9 cellular contexts compared by ENCODE assay signal in genomic region chr11:65446446-65447277, GRCh38. TPM values are rescaled to one million over a fixed set of nuclear protein-coding genes. Genes with fewer than 3 reads are reported as not detected.
DNase-seq lines count a peak whose midpoint lies in the region; ATAC-seq, FAIRE-seq and TF ChIP-seq lines count a peak whose summit lies in the region.
"Had no signal": no experiment of that assay in that cellular context is flagged by ENCODE, and none has a peak within 500 bp of the region (broad histone marks: within the 10 kb centered on the region; RNA-seq: fewer than 3 reads in every experiment).

No MANE protein-coding gene starts in this region.

- POLR2A ChIA-PET in K562 (lab: Yijun Ruan, JAX): interaction anchor here (0.6 to 12.0 kb wide), 18 partner anchors 9 to 143 kb away, joined by 3 to 309 read pairs (median 8); partner anchors contain the start of genes FRMD8, MALAT1 and NEAT1
- POLR2A ChIA-PET in HepG2 (lab: Yijun Ruan, JAX): interaction anchor here (0.8 to 7.0 kb wide), 13 partner anchors 8 to 87 kb away, joined by 3 to 89 read pairs (median 4); partner anchors contain the start of genes MALAT1 and NEAT1

- no peak for TF ChIP-seq EP300 in K562 (IDR thresholded peaks at IDR 0.05; ENCODE audit: low read length)
- no peak for TF ChIP-seq EP300 in HepG2 (IDR thresholded peaks at IDR 0.05; ENCODE audit: low read depth in 2 of 2, low read length in 2 of 2)
- TF ChIP-seq EP300 in HepG2 (CRISPR knock-in tag; IDR thresholded peaks at IDR 0.05; ENCODE audit: borderline replicate concordance): no peak

- peaks cover 17% of the 10 kb centered on the region; the same call in 1 of the 2 replicates for H4K20me1 ChIP-seq in K562 (replicated peaks; ENCODE audit: control insufficient read depth, insufficient read depth, low read length)
- H4K20me1 ChIP-seq in HepG2 (ENCODE audit: insufficient read depth, low read length): peaks cover 49% of the 10 kb centered on the region

- intact Hi-C loops in K562 (cut with micrococcal nuclease) (no loop called here), HepG2 (cut with micrococcal nuclease; ENCODE audit: unreplicated experiment) (no loop called here), thyroid gland (cut with DNase I) (no loop called here)

- H3K9ac ChIP-seq in K562 (ENCODE audit: insufficient read depth in 1 of 2, low read depth in 2 of 2, low read length in 2 of 2) (peak overlapping the region in 1 of 2 experiments; percentile 74; a peak in 2 of 4 replicates), HepG2 (ENCODE audit: insufficient read depth, low read depth, low read length) (no peak overlapping the region)

- H3K36me3 ChIP-seq in K562 (ENCODE audit: control insufficient read depth, insufficient read depth, low read length) (peaks cover 41% of the 10 kb centered on the region; the same call in 2 of the 3 replicates), HepG2 (replicated peaks in 1 of 2; ENCODE audit: control insufficient read depth in 1 of 2, insufficient read depth in 2 of 2, low read length in 2 of 2) (peaks cover 0 to 9% of the 10 kb centered on the region in 2 experiments; a peak in 2 of 5 replicates), thyroid gland (peaks cover 15 to 19% of the 10 kb centered on the region in 2 donors)

- no peak for DNase-seq in activated CD4-positive, CD25-positive, alpha-beta regulatory T cell (lab: John Stamatoyannopoulos, UW)
- DNase-seq in K562 (ENCODE audit: extremely low read depth in 1 of 4, low spot score in 3 of 4) (no peak), HepG2 (ENCODE audit: low spot score) (no peak), thyroid gland (peak; percentile 66 to 74), GM10266 (ENCODE audit: extremely low spot score) (no peak)
- DNase-seq in activated CD4-positive, alpha-beta T cell treated with anti-CD3 and anti-CD28 coated beads, Interleukin-2, amount 50 U/mL, for 4 hours: no peak

- no peaks in the 10 kb centered on the region for H3K27me3 ChIP-seq in K562 (ENCODE audit: control insufficient read depth in 2 of 2, insufficient read depth in 2 of 2, low read length in 2 of 2)
- no peaks in the 10 kb centered on the region for H3K27me3 ChIP-seq in HepG2 (ENCODE audit: control insufficient read depth in 1 of 2, insufficient read depth in 2 of 2, low read length in 2 of 2)
- no peaks in the 10 kb centered on the region for H3K27me3 ChIP-seq in thyroid gland

- TF ChIP-seq POLR2A in K562 (conservative IDR thresholded peaks at IDR 0.05): no peak
- TF ChIP-seq POLR2A in HepG2 (IDR thresholded peaks at IDR 0.05; ENCODE audit: insufficient read depth in 1 of 2, low read depth in 2 of 2, low read length in 2 of 2): no peak; a peak in 1 of 4 replicates
- no peak for TF ChIP-seq POLR2A in thyroid gland (IDR thresholded peaks at IDR 0.05)

- H3K4me1 ChIP-seq in K562 (replicated peaks in 1 of 2; ENCODE audit: control insufficient read depth in 2 of 2, insufficient read depth in 2 of 2, low read length in 2 of 2): peaks cover 22 to 63% of the 10 kb centered on the region in 2 experiments; a peak in 4 of 5 replicates
- peaks cover 53% of the 10 kb centered on the region for H3K4me1 ChIP-seq in HepG2 (ENCODE audit: insufficient read depth, low read length)
- peaks cover 10 to 16% of the 10 kb centered on the region in 2 donors for H3K4me1 ChIP-seq in thyroid gland

- H3K79me2 ChIP-seq in K562 (ENCODE audit: control insufficient read depth, insufficient read depth, low read length) (peaks cover 18% of the 10 kb centered on the region), HepG2 (ENCODE audit: insufficient read depth, low read length) (no peaks in the 10 kb centered on the region)

- no peaks in the 10 kb centered on the region for H3K9me3 ChIP-seq in K562 (replicated peaks; ENCODE audit: control insufficient read depth, insufficient read depth, low read depth, low read length)
- H3K9me3 ChIP-seq in HepG2 (ENCODE audit: low read length): no peaks in the 10 kb centered on the region
- H3K9me3 ChIP-seq in thyroid gland: no peaks in the 10 kb centered on the region

- BruUV-seq in K562 (replicated peaks; lab: Mats Ljungman, UMichigan): no TSS peak
- BruUV-seq in HepG2 (replicated peaks; lab: Mats Ljungman, UMichigan): no TSS peak

- peak; percentile 8 to 12 for ATAC-seq in activated CD4-positive, CD25-positive, alpha-beta regulatory T cell treated with anti-CD3 and anti-CD28 coated beads, Interleukin-2, amount 50 U/mL, for 24 hours
- ATAC-seq in K562: peak; percentile 1; the same call in 2 of the 3 replicates
- ATAC-seq in HepG2: peak; percentile 7
- ATAC-seq in HG02763 (IDR thresholded peaks at IDR 0.05; ENCODE audit: unreplicated experiment): no peak

- H3K9me1 ChIP-seq in K562 (ENCODE audit: control insufficient read depth, insufficient read depth, low read length): no peaks in the 10 kb centered on the region

- H2AFZ ChIP-seq in K562 (ENCODE audit: low read depth, low read length) (no peak overlapping the region), HepG2 (ENCODE audit: low read length) (no peak overlapping the region)

- in situ Hi-C loops in K562 (cut with MboI) (no loop called here), HepG2 (cut with HindIII; ENCODE audit: extremely low pct_ligation_motif_present, low pct_unique_long_range_greater_than_20kb) (no loop called here)

- no peak for TF ChIP-seq RAD21 in K562 (CRISPR knock-in tag; conservative IDR thresholded peaks at IDR 0.05 in 1 of 2, IDR thresholded peaks at IDR 0.05 in 1 of 2)
- no peak for TF ChIP-seq RAD21 in HepG2 (CRISPR knock-in tag; IDR thresholded peaks at IDR 0.05)

- TF ChIP-seq CTCF in K562 (IDR thresholded peaks at IDR 0.05 in 2 of 3, conservative IDR thresholded peaks at IDR 0.05 in 1 of 3; ENCODE audit: insufficient read depth in 2 of 3, low read depth in 1 of 3, low read length in 3 of 3): no peak
- TF ChIP-seq CTCF in HepG2 (CRISPR knock-in tag; IDR thresholded peaks at IDR 0.05): no peak
- no peak for TF ChIP-seq CTCF in thyroid gland (IDR thresholded peaks at IDR 0.05)
- TF ChIP-seq CTCF in GM10266 (IDR thresholded peaks at IDR 0.05; ENCODE audit: control insufficient read depth, insufficient read depth, low read depth, missing control alignments): no peak

- H3K4me3 ChIP-seq in K562 (no peak overlapping the region), HepG2 (replicated peaks in 1 of 3; ENCODE audit: insufficient read depth in 1 of 3, low read depth in 2 of 3, low read length in 3 of 3) (no peak overlapping the region), thyroid gland (replicated peaks in 1 of 3) (no peak overlapping the region)

- WGBS in K562 (ENCODE audit: insufficient coverage, low coverage, missing lambda C conversion rate): 69% methylated on average over 11 of the region's 11 CpGs
- 79% methylated on average over 9 of the region's 11 CpGs for WGBS in HepG2 (ENCODE audit: low lambda C conversion rate)
- WGBS in thyroid gland, 2 donors: 77 to 87% methylated on average over 8 to 11 of the region's 11 CpGs

- CTCF ChIA-PET in K562 (lab: Yijun Ruan, JAX; ENCODE audit: low intra/inter-chr PET ratio): interaction anchor here (0.6 kb wide), 1 partner anchor 8 kb away, joined by 3 read pairs; no protein-coding TSS in a partner anchor
- CTCF ChIA-PET in HepG2 (lab: Yijun Ruan, JAX; ENCODE audit: low intra/inter-chr PET ratio, low total read pairs): no interaction called here

- H3K27ac ChIP-seq in K562 (ENCODE audit: extremely low read depth, low read depth, low read length): no peak overlapping the region
- H3K27ac ChIP-seq in HepG2 (ENCODE audit: extremely low read length, insufficient read depth, low read length): peak overlapping the region; percentile 12
- peak overlapping the region; percentile 82 to 100 (median 87) for H3K27ac ChIP-seq in thyroid gland

- H3K4me2 ChIP-seq in K562 (ENCODE audit: insufficient read depth, low read length) (no peak overlapping the region), HepG2 (ENCODE audit: low read depth, low read length) (no peak overlapping the region)

- no peak for FAIRE-seq in K562 (lab: Jason Lieb, UNC)
- no peak for FAIRE-seq in HepG2 (lab: Jason Lieb, UNC)
- FAIRE-seq: A204.1 had no signal

RNA-seq across cellular contexts. Expression of gene NEAT1, which starts 24.1 kb away (rescaled TPM):
- total RNA-seq in K562 (2011; cell fraction: chromatin; rRNA removed; ENCODE audit: low replicate concordance): 684 and 1,510 TPM in 2 replicates
- 291 and 321 TPM in 2 replicates for total RNA-seq in K562 (2011; cell fraction: nucleolus; rRNA removed)
- 737 and 1,283 TPM in 2 replicates for total RNA-seq in K562 (2011; cell fraction: nucleoplasm; rRNA removed)
- total RNA-seq in K562 (2014; rRNA removed) (15.2 and 20.1 TPM in 2 replicates), K562 (2014; rRNA removed; fragmentation: Illumina TruSeq; extraction: Trizol) (62.8 and 76.9 TPM in 2 replicates), K562 (2015; rRNA removed; fragmentation: Illumina TruSeq; extraction: Trizol) (26.3 and 31.5 TPM in 2 replicates), K562 (2021) (129 and 208 TPM in 2 replicates), HepG2 (2016; rRNA removed; fragmentation: Illumina TruSeq; extraction: Trizol) (10.5 and 20.5 TPM in 2 replicates), thyroid gland (1,000 to 10,000 TPM in 1 of 4 donors, 100 to 1,000 TPM in 3; 195 to 1,623 (median 652) TPM)
- polyA plus RNA-seq in K562 (2011; rRNA removed) (56.2 and 171 TPM in 2 replicates), K562 (2014; fragmentation: Illumina TruSeq; extraction: Trizol) (137 and 146 TPM in 2 replicates), K562 (2014; fragmentation: Nextera tagmentation; extraction: Ambion mirVana) (10 to 100 TPM; 22.8 to 30.1 TPM), K562 (2014; rRNA removed) (382 and 389 TPM in 2 replicates), HepG2 (2011; rRNA removed) (41.2 and 41.3 TPM in 2 replicates)
- polyA plus RNA-seq in K562 (2011; cell fraction: cytosol; rRNA removed): 45.5 and 49.2 TPM in 2 replicates
- polyA plus RNA-seq in K562 (2011; cell fraction: nucleus; rRNA removed): 234 and 651 TPM in 2 replicates
- polyA plus RNA-seq in K562 (2012): 312 and 328 TPM in 2 replicates
- polyA minus RNA-seq in K562 (2011; rRNA and poly(A)+ RNA removed): 92.6 and 137 TPM in 2 replicates
- 19.9 and 35.6 TPM in 2 replicates for polyA minus RNA-seq in K562 (2011; cell fraction: cytosol; rRNA and poly(A)+ RNA removed)
- 168 and 220 TPM in 2 replicates for polyA minus RNA-seq in K562 (2011; cell fraction: nucleus; rRNA and poly(A)+ RNA removed)
- total RNA-seq in HepG2 (2016; cell fraction: cytosol; rRNA removed; fragmentation: Illumina TruSeq; extraction: Trizol; ENCODE audit: low read depth): 2.2 and 2.6 TPM in 2 replicates
- total RNA-seq in HepG2 (2016; cell fraction: insoluble cytoplasmic fraction; rRNA removed; fragmentation: Illumina TruSeq; extraction: Trizol): 8.4 and 21.3 TPM in 2 replicates
- total RNA-seq in HepG2 (2016; cell fraction: membrane; rRNA removed; fragmentation: Illumina TruSeq; extraction: Trizol): 7.8 and 8.3 TPM in 2 replicates
- 196 and 220 TPM in 2 replicates for total RNA-seq in HepG2 (2016; cell fraction: nucleus; rRNA removed; fragmentation: Illumina TruSeq; extraction: Trizol)
- polyA plus RNA-seq in HepG2 (2011; cell fraction: cytosol; rRNA removed): 13.0 and 13.4 TPM in 2 replicates
- 222 and 327 TPM in 2 replicates for polyA plus RNA-seq in HepG2 (2011; cell fraction: nucleus; rRNA removed)
- polyA plus RNA-seq in HepG2 (2012): 288 and 371 TPM in 2 replicates
- 3.6 and 4.3 TPM in 2 replicates for polyA plus RNA-seq in HepG2 (2016; cell fraction: cytosol; fragmentation: Illumina TruSeq; extraction: Trizol; ENCODE audit: low read depth)
- 54.0 and 61.1 TPM in 2 replicates for polyA plus RNA-seq in HepG2 (2016; cell fraction: insoluble cytoplasmic fraction; fragmentation: Illumina TruSeq; extraction: Trizol; ENCODE audit: low read depth)
- polyA plus RNA-seq in HepG2 (2016; cell fraction: membrane; fragmentation: Illumina TruSeq; extraction: Trizol; ENCODE audit: low read depth): 47.1 and 54.4 TPM in 2 replicates
- polyA plus RNA-seq in HepG2 (2016; cell fraction: nucleus; fragmentation: Illumina TruSeq; extraction: Trizol; ENCODE audit: insufficient read depth, low read depth): 577 and 628 TPM in 2 replicates
- polyA minus RNA-seq in HepG2 (2011; rRNA and poly(A)+ RNA removed; ENCODE audit: low replicate concordance): 64.6 and 225 TPM in 2 replicates
- polyA minus RNA-seq in HepG2 (2011; cell fraction: cytosol; rRNA and poly(A)+ RNA removed): 17.3 and 20.2 TPM in 2 replicates
- polyA minus RNA-seq in HepG2 (2011; cell fraction: nucleus; rRNA and poly(A)+ RNA removed): 1,479 and 1,737 TPM in 2 replicates

RNA-seq across cellular contexts. Expression of gene MALAT1, which starts 52.2 kb away (rescaled TPM):
- 25,088 and 54,166 TPM in 2 replicates for total RNA-seq in K562 (2011; cell fraction: chromatin; rRNA removed; ENCODE audit: low replicate concordance)
- total RNA-seq in K562 (2011; cell fraction: nucleolus; rRNA removed): 9,055 and 12,105 TPM in 2 replicates
- total RNA-seq in K562 (2011; cell fraction: nucleoplasm; rRNA removed): 29,585 and 58,308 TPM in 2 replicates
- total RNA-seq in K562 (2014; rRNA removed): 1,943 and 2,212 TPM in 2 replicates
- 2,548 and 2,859 TPM in 2 replicates for total RNA-seq in K562 (2014; rRNA removed; fragmentation: Illumina TruSeq; extraction: Trizol)
- 2,437 and 2,551 TPM in 2 replicates for total RNA-seq in K562 (2015; rRNA removed; fragmentation: Illumina TruSeq; extraction: Trizol)
- 4,052 and 5,928 TPM in 2 replicates for total RNA-seq in K562 (2021)
- 980 and 1,205 TPM in 2 replicates for polyA plus RNA-seq in K562 (2011; rRNA removed)
- polyA plus RNA-seq in K562 (2011; cell fraction: cytosol; rRNA removed): 93.6 and 371 TPM in 2 replicates
- polyA plus RNA-seq in K562 (2011; cell fraction: nucleus; rRNA removed): 5,475 and 8,513 TPM in 2 replicates
- 1,113 and 1,346 TPM in 2 replicates for polyA plus RNA-seq in K562 (2012)
- 363 and 398 TPM in 2 replicates for polyA plus RNA-seq in K562 (2014; fragmentation: Illumina TruSeq; extraction: Trizol)
- polyA plus RNA-seq in K562 (2014; fragmentation: Nextera tagmentation; extraction: Ambion mirVana): 1,000 to 10,000 TPM; 1,606 to 8,715 TPM
- polyA plus RNA-seq in K562 (2014; rRNA removed): 1,666 and 2,351 TPM in 2 replicates
- 5,106 and 10,064 TPM in 2 replicates for polyA minus RNA-seq in K562 (2011; rRNA and poly(A)+ RNA removed)
- polyA minus RNA-seq in K562 (2011; cell fraction: cytosol; rRNA and poly(A)+ RNA removed): 2,869 and 5,041 TPM in 2 replicates
- 20,177 and 33,147 TPM in 2 replicates for polyA minus RNA-seq in K562 (2011; cell fraction: nucleus; rRNA and poly(A)+ RNA removed)
- total RNA-seq in HepG2 (2016; rRNA removed; fragmentation: Illumina TruSeq; extraction: Trizol): 302 and 1,237 TPM in 2 replicates
- 281 and 317 TPM in 2 replicates for total RNA-seq in HepG2 (2016; cell fraction: cytosol; rRNA removed; fragmentation: Illumina TruSeq; extraction: Trizol; ENCODE audit: low read depth)
- total RNA-seq in HepG2 (2016; cell fraction: insoluble cytoplasmic fraction; rRNA removed; fragmentation: Illumina TruSeq; extraction: Trizol): 283 and 1,071 TPM in 2 replicates
- total RNA-seq in HepG2 (2016; cell fraction: membrane; rRNA removed; fragmentation: Illumina TruSeq; extraction: Trizol): 241 and 289 TPM in 2 replicates
- total RNA-seq in HepG2 (2016; cell fraction: nucleus; rRNA removed; fragmentation: Illumina TruSeq; extraction: Trizol): 8,751 and 9,202 TPM in 2 replicates
- polyA plus RNA-seq in HepG2 (2011; rRNA removed): 143 and 217 TPM in 2 replicates
- 13.0 and 14.3 TPM in 2 replicates for polyA plus RNA-seq in HepG2 (2011; cell fraction: cytosol; rRNA removed)
- 1,021 and 1,816 TPM in 2 replicates for polyA plus RNA-seq in HepG2 (2011; cell fraction: nucleus; rRNA removed)
- 177 and 330 TPM in 2 replicates for polyA plus RNA-seq in HepG2 (2012)
- 1.1 and 1.4 TPM in 2 replicates for polyA plus RNA-seq in HepG2 (2016; cell fraction: cytosol; fragmentation: Illumina TruSeq; extraction: Trizol; ENCODE audit: low read depth)
- 3.9 and 6.5 TPM in 2 replicates for polyA plus RNA-seq in HepG2 (2016; cell fraction: insoluble cytoplasmic fraction; fragmentation: Illumina TruSeq; extraction: Trizol; ENCODE audit: low read depth)
- polyA plus RNA-seq in HepG2 (2016; cell fraction: membrane; fragmentation: Illumina TruSeq; extraction: Trizol; ENCODE audit: low read depth): 1.8 and 10.3 TPM in 2 replicates
- 153 and 182 TPM in 2 replicates for polyA plus RNA-seq in HepG2 (2016; cell fraction: nucleus; fragmentation: Illumina TruSeq; extraction: Trizol; ENCODE audit: insufficient read depth, low read depth)
- 900 and 8,115 TPM in 2 replicates for polyA minus RNA-seq in HepG2 (2011; rRNA and poly(A)+ RNA removed; ENCODE audit: low replicate concordance)
- 295 and 335 TPM in 2 replicates for polyA minus RNA-seq in HepG2 (2011; cell fraction: cytosol; rRNA and poly(A)+ RNA removed)
- polyA minus RNA-seq in HepG2 (2011; cell fraction: nucleus; rRNA and poly(A)+ RNA removed): 13,373 and 18,071 TPM in 2 replicates
- over 10,000 TPM; 20,994 to 36,233 (median 26,043) TPM for total RNA-seq in thyroid gland

Comparison
In these comparisons a context has a peak if more than half of its experiments do, and no peak if none do; other contexts are left out.
1. DNase-seq: peak in thyroid gland (2 of 2); none in activated CD4-positive, CD25-positive, alpha-beta regulatory T cell (0 of 4), K562 (0 of 4), HepG2 (single experiment), GM10266 (single experiment) and activated CD4-positive, alpha-beta T cell treated with anti-CD3 and anti-CD28 coated beads, Interleukin-2, amount 50 U/mL, for 4 hours (0 of 2).